ENCODE assay signal across 1 cellular context in the genomic region with DNA sequence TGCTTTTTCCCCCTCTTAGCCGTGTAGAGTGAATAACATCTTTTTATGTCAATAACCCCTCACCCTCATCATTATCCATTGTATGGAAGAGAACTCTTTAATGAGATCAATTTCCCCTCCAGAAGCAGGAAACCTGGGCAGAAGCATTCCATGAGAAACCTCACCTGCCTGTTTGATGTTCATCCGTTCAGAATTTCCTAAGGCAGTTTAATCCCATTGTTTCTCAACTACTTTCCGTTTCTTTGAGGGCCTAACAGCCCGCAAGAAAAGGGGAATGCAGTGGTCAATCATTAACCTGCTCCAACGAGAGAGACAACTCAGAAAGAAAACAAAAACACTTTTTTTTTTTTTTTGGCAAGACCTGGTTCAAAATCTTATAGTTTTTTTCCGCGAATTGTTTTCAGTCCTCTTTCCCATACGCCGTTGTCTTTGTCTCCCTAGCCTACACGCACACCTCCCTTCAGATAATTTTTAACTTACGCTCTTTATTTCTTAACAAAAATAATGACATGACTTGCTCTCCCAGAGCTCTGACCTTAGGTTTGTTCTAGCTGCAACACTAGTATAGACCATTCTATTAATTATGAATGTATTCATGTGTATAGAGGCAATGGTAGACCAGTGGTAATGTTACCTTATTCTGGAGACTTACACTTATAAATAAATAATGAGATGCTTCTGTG.
A peak's percentile ranks its signal among the peaks of the same experiment; 100 is the strongest.
TF ChIP-seq lines count a peak whose summit lies in the region.

No MANE protein-coding gene starts in this region.

TF ChIP-seq in HepG2, 621 proteins besides CTCF, POLR2A, EP300 and RAD21 (continued from another document):
- TF ChIP-seq FLYWCH1 (CRISPR knock-in tag; IDR thresholded peaks at IDR 0.05), result no peak
- TF ChIP-seq SMYD3 (CRISPR knock-in tag; IDR thresholded peaks at IDR 0.05), result 0 out of 2 replicates have a peak, but pooled peaks have one; percentile 38
- TF ChIP-seq XRCC5 (optimal IDR thresholded peaks at IDR 0.05; ENCODE audit: low read length), result no peak
- TF ChIP-seq ZNF558 (CRISPR knock-in tag; IDR thresholded peaks at IDR 0.05; ENCODE audit: borderline replicate concordance), result no peak
- TF ChIP-seq NFATC3 (CRISPR knock-in tag; IDR thresholded peaks at IDR 0.05), result no peak
- TF ChIP-seq, protein P1, sequence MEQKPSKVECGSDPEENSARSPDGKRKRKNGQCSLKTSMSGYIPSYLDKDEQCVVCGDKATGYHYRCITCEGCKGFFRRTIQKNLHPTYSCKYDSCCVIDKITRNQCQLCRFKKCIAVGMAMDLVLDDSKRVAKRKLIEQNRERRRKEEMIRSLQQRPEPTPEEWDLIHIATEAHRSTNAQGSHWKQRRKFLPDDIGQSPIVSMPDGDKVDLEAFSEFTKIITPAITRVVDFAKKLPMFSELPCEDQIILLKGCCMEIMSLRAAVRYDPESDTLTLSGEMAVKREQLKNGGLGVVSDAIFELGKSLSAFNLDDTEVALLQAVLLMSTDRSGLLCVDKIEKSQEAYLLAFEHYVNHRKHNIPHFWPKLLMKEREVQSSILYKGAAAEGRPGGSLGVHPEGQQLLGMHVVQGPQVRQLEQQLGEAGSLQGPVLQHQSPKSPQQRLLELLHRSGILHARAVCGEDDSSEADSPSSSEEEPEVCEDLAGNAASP (CRISPR knock-in tag; IDR thresholded peaks at IDR 0.05; ENCODE audit: borderline replicate concordance), result peak; percentile 14; the same call in 1 of the 2 replicates
- 0 out of 2 replicates have a peak, but pooled peaks have one; percentile 36 for TF ChIP-seq TOPORS (CRISPR knock-in tag; IDR thresholded peaks at IDR 0.05)
- TF ChIP-seq NONO (IDR thresholded peaks at IDR 0.05), result no peak
- no peak for TF ChIP-seq NONO (CRISPR knock-in tag; conservative IDR thresholded peaks at IDR 0.05)
- TF ChIP-seq, protein P2, sequence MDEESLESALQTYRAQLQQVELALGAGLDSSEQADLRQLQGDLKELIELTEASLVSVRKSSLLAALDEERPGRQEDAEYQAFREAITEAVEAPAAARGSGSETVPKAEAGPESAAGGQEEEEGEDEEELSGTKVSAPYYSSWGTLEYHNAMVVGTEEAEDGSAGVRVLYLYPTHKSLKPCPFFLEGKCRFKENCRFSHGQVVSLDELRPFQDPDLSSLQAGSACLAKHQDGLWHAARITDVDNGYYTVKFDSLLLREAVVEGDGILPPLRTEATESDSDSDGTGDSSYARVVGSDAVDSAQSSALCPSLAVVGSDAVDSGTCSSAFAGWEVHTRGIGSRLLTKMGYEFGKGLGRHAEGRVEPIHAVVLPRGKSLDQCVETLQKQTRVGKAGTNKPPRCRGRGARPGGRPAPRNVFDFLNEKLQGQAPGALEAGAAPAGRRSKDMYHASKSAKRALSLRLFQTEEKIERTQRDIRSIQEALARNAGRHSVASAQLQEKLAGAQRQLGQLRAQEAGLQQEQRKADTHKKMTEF (CRISPR knock-in tag; IDR thresholded peaks at IDR 0.05), result 0 out of 2 replicates have a peak, but pooled peaks have one; percentile 32
- TF ChIP-seq SNRNP70 (IDR thresholded peaks at IDR 0.05; ENCODE audit: low read depth, low read length), result no peak
- no peak for TF ChIP-seq LCORL (IDR thresholded peaks at IDR 0.05)
- peak; percentile 61; the same call in 1 of the 2 replicates for TF ChIP-seq LCORL (CRISPR knock-in tag; IDR thresholded peaks at IDR 0.05)
- 0 out of 2 replicates have a peak, but pooled peaks have one; percentile 46 for TF ChIP-seq RCOR2 (CRISPR knock-in tag; IDR thresholded peaks at IDR 0.05)
- TF ChIP-seq, protein P3, sequence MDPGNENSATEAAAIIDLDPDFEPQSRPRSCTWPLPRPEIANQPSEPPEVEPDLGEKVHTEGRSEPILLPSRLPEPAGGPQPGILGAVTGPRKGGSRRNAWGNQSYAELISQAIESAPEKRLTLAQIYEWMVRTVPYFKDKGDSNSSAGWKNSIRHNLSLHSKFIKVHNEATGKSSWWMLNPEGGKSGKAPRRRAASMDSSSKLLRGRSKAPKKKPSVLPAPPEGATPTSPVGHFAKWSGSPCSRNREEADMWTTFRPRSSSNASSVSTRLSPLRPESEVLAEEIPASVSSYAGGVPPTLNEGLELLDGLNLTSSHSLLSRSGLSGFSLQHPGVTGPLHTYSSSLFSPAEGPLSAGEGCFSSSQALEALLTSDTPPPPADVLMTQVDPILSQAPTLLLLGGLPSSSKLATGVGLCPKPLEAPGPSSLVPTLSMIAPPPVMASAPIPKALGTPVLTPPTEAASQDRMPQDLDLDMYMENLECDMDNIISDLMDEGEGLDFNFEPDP (CRISPR knock-in tag; conservative IDR thresholded peaks at IDR 0.05), result 0 out of 2 replicates have a peak, but pooled peaks have one; percentile 55
- no peak for TF ChIP-seq DR1 (CRISPR knock-in tag; IDR thresholded peaks at IDR 0.05)
- TF ChIP-seq, protein P4, sequence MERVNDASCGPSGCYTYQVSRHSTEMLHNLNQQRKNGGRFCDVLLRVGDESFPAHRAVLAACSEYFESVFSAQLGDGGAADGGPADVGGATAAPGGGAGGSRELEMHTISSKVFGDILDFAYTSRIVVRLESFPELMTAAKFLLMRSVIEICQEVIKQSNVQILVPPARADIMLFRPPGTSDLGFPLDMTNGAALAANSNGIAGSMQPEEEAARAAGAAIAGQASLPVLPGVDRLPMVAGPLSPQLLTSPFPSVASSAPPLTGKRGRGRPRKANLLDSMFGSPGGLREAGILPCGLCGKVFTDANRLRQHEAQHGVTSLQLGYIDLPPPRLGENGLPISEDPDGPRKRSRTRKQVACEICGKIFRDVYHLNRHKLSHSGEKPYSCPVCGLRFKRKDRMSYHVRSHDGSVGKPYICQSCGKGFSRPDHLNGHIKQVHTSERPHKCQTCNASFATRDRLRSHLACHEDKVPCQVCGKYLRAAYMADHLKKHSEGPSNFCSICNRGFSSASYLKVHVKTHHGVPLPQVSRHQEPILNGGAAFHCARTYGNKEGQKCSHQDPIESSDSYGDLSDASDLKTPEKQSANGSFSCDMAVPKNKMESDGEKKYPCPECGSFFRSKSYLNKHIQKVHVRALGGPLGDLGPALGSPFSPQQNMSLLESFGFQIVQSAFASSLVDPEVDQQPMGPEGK (CRISPR knock-in tag; IDR thresholded peaks at IDR 0.05), result 0 out of 2 replicates have a peak, but pooled peaks have one; percentile 30
- peak; percentile 67 for TF ChIP-seq ZEB1 (IDR thresholded peaks at IDR 0.05; ENCODE audit: insufficient replicate concordance, low read depth)
- 0 out of 2 replicates have a peak, but pooled peaks have one; percentile 56 for TF ChIP-seq DNMT3B (CRISPR knock-in tag; conservative IDR thresholded peaks at IDR 0.05)
- no peak for TF ChIP-seq MBNL3 (CRISPR knock-in tag; conservative IDR thresholded peaks at IDR 0.05)
- TF ChIP-seq CREM (IDR thresholded peaks at IDR 0.05), result peak; percentile 56; the same call in 1 of the 2 replicates
- no peak for TF ChIP-seq CREM (CRISPR knock-in tag; IDR thresholded peaks at IDR 0.05)
- TF ChIP-seq ZNF792 (CRISPR knock-in tag; IDR thresholded peaks at IDR 0.05), result no peak; the same call in 1 of the 2 replicates
- no peak for TF ChIP-seq MAF1 (CRISPR knock-in tag; IDR thresholded peaks at IDR 0.05; ENCODE audit: borderline replicate concordance)
- 0 out of 2 replicates have a peak, but pooled peaks have one; percentile 7 for TF ChIP-seq SATB2 (CRISPR knock-in tag; IDR thresholded peaks at IDR 0.05)
- no peak for TF ChIP-seq ZNF101 (CRISPR knock-in tag; IDR thresholded peaks at IDR 0.05; ENCODE audit: borderline replicate concordance, low read depth)
- peak; percentile 66 for TF ChIP-seq TEAD3 (CRISPR knock-in tag; optimal IDR thresholded peaks at IDR 0.05; ENCODE audit: borderline replicate concordance)
